In the genomic region with DNA sequence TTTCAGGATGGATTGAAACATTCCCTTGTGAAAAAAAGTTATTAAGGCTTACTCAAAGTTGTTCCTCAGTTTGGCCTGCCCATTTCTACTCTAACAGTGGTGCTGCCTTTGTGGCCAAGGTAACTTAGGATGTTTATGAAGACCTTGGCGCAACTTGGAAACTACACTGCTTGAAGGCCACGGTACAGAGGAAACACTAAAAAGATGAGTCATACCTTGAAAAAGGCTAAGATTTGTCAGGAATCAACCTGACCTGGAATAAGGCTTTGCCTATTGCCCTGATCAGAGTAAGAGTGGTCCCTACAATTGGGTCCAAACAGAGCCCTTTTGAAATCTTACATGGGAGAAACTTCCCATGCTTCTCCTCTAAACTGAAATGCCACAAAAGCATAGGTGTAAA, we compare ENCODE assay signal across 1 cellular context.
TF ChIP-seq lines count a peak whose summit lies in the region.

No MANE protein-coding gene starts in this region.

TF ChIP-seq in K562, 482 proteins besides CTCF, POLR2A, EP300 and RAD21 (continued from another document):
- TF ChIP-seq, protein P1, sequence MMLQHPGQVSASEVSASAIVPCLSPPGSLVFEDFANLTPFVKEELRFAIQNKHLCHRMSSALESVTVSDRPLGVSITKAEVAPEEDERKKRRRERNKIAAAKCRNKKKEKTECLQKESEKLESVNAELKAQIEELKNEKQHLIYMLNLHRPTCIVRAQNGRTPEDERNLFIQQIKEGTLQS (IDR thresholded peaks at IDR 0.05), result peak; percentile 42; the same call in 1 of the 2 replicates
- TF ChIP-seq, protein P1 (CRISPR knock-in tag; conservative IDR thresholded peaks at IDR 0.05), result no peak
- TF ChIP-seq GATA2 (CRISPR knock-in tag; IDR thresholded peaks at IDR 0.05) (no peak), NFATC3 (IDR thresholded peaks at IDR 0.05) (no peak), RBM15 (IDR thresholded peaks at IDR 0.05; ENCODE audit: insufficient read depth, low read length) (no peak), ZNF23 (CRISPR knock-in tag; IDR thresholded peaks at IDR 0.05) (no peak), ILF3 (IDR thresholded peaks at IDR 0.05; ENCODE audit: borderline replicate concordance) (no peak), JUNB (CRISPR knock-in tag; conservative IDR thresholded peaks at IDR 0.05) (0 out of 2 replicates have a peak, but pooled peaks have one; percentile 14), POLR2H (tag; IDR thresholded peaks at IDR 0.05; ENCODE audit: low read depth) (no peak), BCL6 (CRISPR knock-in tag; IDR thresholded peaks at IDR 0.05) (no peak), GABPB1 (CRISPR knock-in tag; IDR thresholded peaks at IDR 0.05) (no peak), SRSF3 (IDR thresholded peaks at IDR 0.05; ENCODE audit: insufficient read depth, low read length) (no peak)
- TF ChIP-seq, protein P2, sequence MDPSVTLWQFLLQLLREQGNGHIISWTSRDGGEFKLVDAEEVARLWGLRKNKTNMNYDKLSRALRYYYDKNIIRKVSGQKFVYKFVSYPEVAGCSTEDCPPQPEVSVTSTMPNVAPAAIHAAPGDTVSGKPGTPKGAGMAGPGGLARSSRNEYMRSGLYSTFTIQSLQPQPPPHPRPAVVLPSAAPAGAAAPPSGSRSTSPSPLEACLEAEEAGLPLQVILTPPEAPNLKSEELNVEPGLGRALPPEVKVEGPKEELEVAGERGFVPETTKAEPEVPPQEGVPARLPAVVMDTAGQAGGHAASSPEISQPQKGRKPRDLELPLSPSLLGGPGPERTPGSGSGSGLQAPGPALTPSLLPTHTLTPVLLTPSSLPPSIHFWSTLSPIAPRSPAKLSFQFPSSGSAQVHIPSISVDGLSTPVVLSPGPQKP (CRISPR knock-in tag; IDR thresholded peaks at IDR 0.05), result no peak
- TF ChIP-seq, protein P3, sequence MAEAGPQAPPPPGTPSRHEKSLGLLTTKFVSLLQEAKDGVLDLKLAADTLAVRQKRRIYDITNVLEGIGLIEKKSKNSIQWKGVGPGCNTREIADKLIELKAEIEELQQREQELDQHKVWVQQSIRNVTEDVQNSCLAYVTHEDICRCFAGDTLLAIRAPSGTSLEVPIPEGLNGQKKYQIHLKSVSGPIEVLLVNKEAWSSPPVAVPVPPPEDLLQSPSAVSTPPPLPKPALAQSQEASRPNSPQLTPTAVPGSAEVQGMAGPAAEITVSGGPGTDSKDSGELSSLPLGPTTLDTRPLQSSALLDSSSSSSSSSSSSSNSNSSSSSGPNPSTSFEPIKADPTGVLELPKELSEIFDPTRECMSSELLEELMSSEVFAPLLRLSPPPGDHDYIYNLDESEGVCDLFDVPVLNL (CRISPR knock-in tag; IDR thresholded peaks at IDR 0.05; ENCODE audit: low read depth), result no peak
- TF ChIP-seq, protein P4, sequence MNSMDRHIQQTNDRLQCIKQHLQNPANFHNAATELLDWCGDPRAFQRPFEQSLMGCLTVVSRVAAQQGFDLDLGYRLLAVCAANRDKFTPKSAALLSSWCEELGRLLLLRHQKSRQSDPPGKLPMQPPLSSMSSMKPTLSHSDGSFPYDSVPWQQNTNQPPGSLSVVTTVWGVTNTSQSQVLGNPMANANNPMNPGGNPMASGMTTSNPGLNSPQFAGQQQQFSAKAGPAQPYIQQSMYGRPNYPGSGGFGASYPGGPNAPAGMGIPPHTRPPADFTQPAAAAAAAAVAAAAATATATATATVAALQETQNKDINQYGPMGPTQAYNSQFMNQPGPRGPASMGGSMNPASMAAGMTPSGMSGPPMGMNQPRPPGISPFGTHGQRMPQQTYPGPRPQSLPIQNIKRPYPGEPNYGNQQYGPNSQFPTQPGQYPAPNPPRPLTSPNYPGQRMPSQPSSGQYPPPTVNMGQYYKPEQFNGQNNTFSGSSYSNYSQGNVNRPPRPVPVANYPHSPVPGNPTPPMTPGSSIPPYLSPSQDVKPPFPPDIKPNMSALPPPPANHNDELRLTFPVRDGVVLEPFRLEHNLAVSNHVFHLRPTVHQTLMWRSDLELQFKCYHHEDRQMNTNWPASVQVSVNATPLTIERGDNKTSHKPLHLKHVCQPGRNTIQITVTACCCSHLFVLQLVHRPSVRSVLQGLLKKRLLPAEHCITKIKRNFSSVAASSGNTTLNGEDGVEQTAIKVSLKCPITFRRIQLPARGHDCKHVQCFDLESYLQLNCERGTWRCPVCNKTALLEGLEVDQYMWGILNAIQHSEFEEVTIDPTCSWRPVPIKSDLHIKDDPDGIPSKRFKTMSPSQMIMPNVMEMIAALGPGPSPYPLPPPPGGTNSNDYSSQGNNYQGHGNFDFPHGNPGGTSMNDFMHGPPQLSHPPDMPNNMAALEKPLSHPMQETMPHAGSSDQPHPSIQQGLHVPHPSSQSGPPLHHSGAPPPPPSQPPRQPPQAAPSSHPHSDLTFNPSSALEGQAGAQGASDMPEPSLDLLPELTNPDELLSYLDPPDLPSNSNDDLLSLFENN (IDR thresholded peaks at IDR 0.05; ENCODE audit: low read depth in 2 of 2, low read length in 2 of 2), result no peak
- TF ChIP-seq, protein P5, sequence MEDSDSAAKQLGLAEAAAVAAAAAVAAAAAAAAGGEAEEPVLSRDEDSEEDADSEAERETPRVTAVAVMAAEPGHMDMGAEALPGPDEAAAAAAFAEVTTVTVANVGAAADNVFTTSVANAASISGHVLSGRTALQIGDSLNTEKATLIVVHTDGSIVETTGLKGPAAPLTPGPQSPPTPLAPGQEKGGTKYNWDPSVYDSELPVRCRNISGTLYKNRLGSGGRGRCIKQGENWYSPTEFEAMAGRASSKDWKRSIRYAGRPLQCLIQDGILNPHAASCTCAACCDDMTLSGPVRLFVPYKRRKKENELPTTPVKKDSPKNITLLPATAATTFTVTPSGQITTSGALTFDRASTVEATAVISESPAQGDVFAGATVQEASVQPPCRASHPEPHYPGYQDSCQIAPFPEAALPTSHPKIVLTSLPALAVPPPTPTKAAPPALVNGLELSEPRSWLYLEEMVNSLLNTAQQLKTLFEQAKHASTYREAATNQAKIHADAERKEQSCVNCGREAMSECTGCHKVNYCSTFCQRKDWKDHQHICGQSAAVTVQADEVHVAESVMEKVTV (CRISPR knock-in tag; IDR thresholded peaks at IDR 0.05), result no peak
TF ChIP-seq in K562: peak in this region for 3.
